In the genomic region with DNA sequence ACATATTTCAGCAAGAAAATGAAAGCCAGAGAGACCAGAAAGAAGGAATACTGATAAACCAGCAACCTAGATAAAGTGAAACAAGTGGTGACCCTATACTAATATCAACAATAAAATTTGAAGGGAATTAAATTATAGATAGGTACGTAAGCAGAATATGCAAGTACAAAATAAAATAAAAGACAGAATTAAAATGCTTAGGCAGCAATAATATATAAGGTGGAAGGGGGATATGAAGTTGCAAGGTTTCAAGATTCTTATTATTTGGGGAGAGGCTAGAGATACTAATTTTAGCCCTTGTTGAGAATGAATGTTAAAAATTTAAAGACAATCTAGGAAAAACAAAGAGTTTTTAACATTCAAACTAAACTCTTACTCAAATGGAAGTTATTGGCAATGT, we compare ENCODE assay signal across 8 cellular contexts.
"Had no signal": no experiment of that assay in that cellular context is flagged by ENCODE, and none has a peak within 500 bp of the region (broad histone marks: within the 10 kb centered on the region; RNA-seq: fewer than 3 reads in every experiment).

No MANE protein-coding gene starts in this region.

- H3K4me3 ChIP-seq: GM23338 had no signal

- H3K27ac ChIP-seq: KMS-11 had no signal

- H3K4me2 ChIP-seq: GM23338, KMS-11 had no signal

- H3K9me3 Mint-ChIP-seq: GM23338, H9 had no signal

- H3K9ac ChIP-seq: KMS-11 had no signal

- H3K4me3 Mint-ChIP-seq: GM23338, H9 had no signal

- H3K27ac Mint-ChIP-seq: GM23338, H9 had no signal

- FAIRE-seq: H1, H54, HTR-8/SVneo had no signal

- ATAC-seq: GM23338 had no signal

- H2AFZ ChIP-seq: GM23338 had no signal

- DNase-seq: H9, HCEC 1CT, KBM-7 had no signal
